In genomic region chr22:23773247-23774113, GRCh38 we compare ENCODE assay signal across 8 cellular contexts. TPM values are rescaled to one million over a fixed set of nuclear protein-coding genes. Genes with fewer than 3 reads are reported as not detected.
A peak's percentile ranks its signal among the peaks of the same experiment; 100 is the strongest.
DNase-seq lines count a peak whose midpoint lies in the region; ATAC-seq and TF ChIP-seq lines count a peak whose summit lies in the region.

No MANE protein-coding gene starts in this region.

- no peaks in the 10 kb centered on the region for H3K27me3 ChIP-seq in testis

- peaks cover 6% of the 10 kb centered on the region for H3K4me1 Mint-ChIP-seq in T-helper 2 cell treated with Interferon-gamma antibody and Interleukin-4, amounts not matched to agents 5 μg/mL and 100 μg/mL, for 36 hours (ENCODE audit: low read depth)
- H3K4me1 Mint-ChIP-seq in activated naive CD8-positive, alpha-beta T cell treated with anti-CD3 and anti-CD28 coated beads, Interleukin-2, amount 10 ng/mL, durations not matched to agents 7 days and 5 days, result peaks cover 8% of the 10 kb centered on the region

- peak overlapping the region; percentile 0 for H3K4me3 Mint-ChIP-seq in T-helper 2 cell treated with Interferon-gamma antibody and Interleukin-4, amounts not matched to agents 5 μg/mL and 100 μg/mL, for 36 hours
- peak overlapping the region; percentile 63 for H3K4me3 Mint-ChIP-seq in activated naive CD8-positive, alpha-beta T cell treated with anti-CD3 and anti-CD28 coated beads, Interleukin-2, amount 10 ng/mL, durations not matched to agents 7 days and 5 days

- no peak for TF ChIP-seq CTCF in testis (IDR thresholded peaks at IDR 0.05)

- intact Hi-C loops in testis (cut with DNase I; ENCODE audit: low total_unique reads), result no loop called here

- no peak for DNase-seq in T-helper 2 cell treated with Interferon-gamma antibody and Interleukin-4, amounts not matched to agents 5 μg/mL and 100 μg/mL, for 36 hours (ENCODE audit: low spot score)
- no peak for DNase-seq in T-helper 2 cell
- DNase-seq in activated naive CD8-positive, alpha-beta T cell treated with anti-CD3 and anti-CD28 coated beads, Interleukin-2, amount 10 ng/mL, durations not matched to agents 7 days and 5 days, result no peak
- peak; percentile 79 for DNase-seq in islet precursor cell
- no peak for DNase-seq in testis
- no peak for DNase-seq in activated CD4-positive, CD25-positive, alpha-beta regulatory T cell (lab: John Stamatoyannopoulos, UW)
- no peak for DNase-seq in GF-D8 (lab: John Stamatoyannopoulos, UW)
- DNase-seq in NCI-H128 (lab: John Stamatoyannopoulos, UW; ENCODE audit: unreplicated experiment), result no peak

- H3K36me3 ChIP-seq in testis (ENCODE audit: low read depth, missing control alignments), result no peaks in the 10 kb centered on the region

- H3K9me3 Mint-ChIP-seq in T-helper 2 cell treated with Interferon-gamma antibody and Interleukin-4, amounts not matched to agents 5 μg/mL and 100 μg/mL, for 36 hours, result no peaks in the 10 kb centered on the region
- H3K9me3 Mint-ChIP-seq in activated naive CD8-positive, alpha-beta T cell treated with anti-CD3 and anti-CD28 coated beads, Interleukin-2, amount 10 ng/mL, durations not matched to agents 7 days and 5 days, result no peaks in the 10 kb centered on the region

- no peak overlapping the region for H3K27ac Mint-ChIP-seq in T-helper 2 cell treated with Interferon-gamma antibody and Interleukin-4, amounts not matched to agents 5 μg/mL and 100 μg/mL, for 36 hours
- H3K27ac Mint-ChIP-seq in activated naive CD8-positive, alpha-beta T cell treated with anti-CD3 and anti-CD28 coated beads, Interleukin-2, amount 10 ng/mL, durations not matched to agents 7 days and 5 days, result no peak overlapping the region

- POLR2A ChIA-PET in activated naive CD8-positive, alpha-beta T cell treated with anti-CD3 and anti-CD28 coated beads, Interleukin-2, amount 10 ng/mL, durations not matched to agents 7 days and 5 days (lab: Charles Lee), result no interaction called here

- TF ChIP-seq POLR2A in testis (IDR thresholded peaks at IDR 0.05), result no peak

- H3K27me3 Mint-ChIP-seq in T-helper 2 cell treated with Interferon-gamma antibody and Interleukin-4, amounts not matched to agents 5 μg/mL and 100 μg/mL, for 36 hours (ENCODE audit: low read depth), result peaks cover 13% of the 10 kb centered on the region
- H3K27me3 Mint-ChIP-seq in activated naive CD8-positive, alpha-beta T cell treated with anti-CD3 and anti-CD28 coated beads, Interleukin-2, amount 10 ng/mL, durations not matched to agents 7 days and 5 days, result peaks cover 12% of the 10 kb centered on the region

- no peaks in the 10 kb centered on the region for H3K9me3 ChIP-seq in testis

- no peaks in the 10 kb centered on the region for H3K36me3 Mint-ChIP-seq in T-helper 2 cell treated with Interferon-gamma antibody and Interleukin-4, amounts not matched to agents 5 μg/mL and 100 μg/mL, for 36 hours (ENCODE audit: low read depth)
- H3K36me3 Mint-ChIP-seq in activated naive CD8-positive, alpha-beta T cell treated with anti-CD3 and anti-CD28 coated beads, Interleukin-2, amount 10 ng/mL, durations not matched to agents 7 days and 5 days, result no peaks in the 10 kb centered on the region

- H3K4me1 ChIP-seq in testis, result peaks cover 6% of the 10 kb centered on the region

- peak overlapping the region; percentile 32 to 51 for H3K4me3 ChIP-seq in testis

- no peak for ATAC-seq in activated naive CD8-positive, alpha-beta T cell treated with anti-CD3 and anti-CD28 coated beads, Interleukin-2, amount 10 ng/mL, durations not matched to agents 7 days and 5 days (ENCODE audit: low read depth)

- 38% methylated on average over 16 to 18 of the region's 18 CpGs for WGBS in testis, 2 donors

- H3K27ac ChIP-seq in testis, result no peak overlapping the region

RNA-seq across cellular contexts. Expression of gene MMP11, which starts 0.8 kb away (rescaled TPM):
- 1 to 10 TPM; 2.1 to 2.4 TPM for total RNA-seq in activated naive CD8-positive, alpha-beta T cell treated with anti-CD3 and anti-CD28 coated beads, Interleukin-2, amount 10 ng/mL, durations not matched to agents 7 days and 5 days
- total RNA-seq in testis, result 10 to 100 TPM; 32.4 to 36.1 TPM
- polyA plus RNA-seq in testis (ENCODE audit: insufficient read depth, low read depth, low replicate concordance), result 13.6 TPM

RNA-seq across cellular contexts. Expression of gene CHCHD10, which starts 5.7 kb away (rescaled TPM):
- total RNA-seq in activated naive CD8-positive, alpha-beta T cell treated with anti-CD3 and anti-CD28 coated beads, Interleukin-2, amount 10 ng/mL, durations not matched to agents 7 days and 5 days, result 100 to 1,000 TPM in 1 of 2 experiments, 10 to 100 TPM in 1; 99.8 to 111 TPM
- 10 to 100 TPM; 24.0 to 30.2 TPM for total RNA-seq in testis
- 74.8 TPM for polyA plus RNA-seq in testis (ENCODE audit: insufficient read depth, low read depth, low replicate concordance)

RNA-seq across cellular contexts. Expression of gene C22orf15, which starts 10.7 kb away (rescaled TPM):
- 1 to 10 TPM; 2.1 to 2.9 TPM for total RNA-seq in activated naive CD8-positive, alpha-beta T cell treated with anti-CD3 and anti-CD28 coated beads, Interleukin-2, amount 10 ng/mL, durations not matched to agents 7 days and 5 days
- 1 to 10 TPM in 1 of 2 donors, under 1 TPM in 1; 0.68 to 2.4 TPM for total RNA-seq in testis
- polyA plus RNA-seq in testis (ENCODE audit: insufficient read depth, low read depth, low replicate concordance), result 8.8 TPM

RNA-seq across cellular contexts. Expression of gene SMARCB1, which starts 13.3 kb away (rescaled TPM):
- total RNA-seq in activated naive CD8-positive, alpha-beta T cell treated with anti-CD3 and anti-CD28 coated beads, Interleukin-2, amount 10 ng/mL, durations not matched to agents 7 days and 5 days, result 10 to 100 TPM; 81.2 to 82.8 TPM
- 100 to 1,000 TPM; 158 to 165 TPM for total RNA-seq in testis
- polyA plus RNA-seq in testis (ENCODE audit: insufficient read depth, low read depth, low replicate concordance), result 160 TPM

RNA-seq across cellular contexts. Expression of gene VPREB3, which starts 19.3 kb away (rescaled TPM):
- total RNA-seq in activated naive CD8-positive, alpha-beta T cell treated with anti-CD3 and anti-CD28 coated beads, Interleukin-2, amount 10 ng/mL, durations not matched to agents 7 days and 5 days, result not detected
- under 1 TPM in 1 of 2 donors, not detected in 1; 0.68 TPM for total RNA-seq in testis
- polyA plus RNA-seq in testis (ENCODE audit: insufficient read depth, low read depth, low replicate concordance), result 1.2 TPM

Comparison
In these comparisons a context has a peak if more than half of its experiments do, and no peak if none do; other contexts are left out.
1. RNA of gene MMP11, which starts 0.8 kb away (total RNA-seq): 32.4 to 36.1 TPM in testis; 2.1 to 2.4 TPM in activated naive CD8-positive, alpha-beta T cell treated with anti-CD3 and anti-CD28 coated beads, Interleukin-2, amount 10 ng/mL, durations not matched to agents 7 days and 5 days; every median in the first group is over 4 times any median in the second.